ENCODE assay signal across 17 cellular contexts in genomic region chr11:117929568-117930207, GRCh38. TPM values are rescaled to one million over a fixed set of nuclear protein-coding genes. Genes with fewer than 3 reads are reported as not detected.
A peak's percentile ranks its signal among the peaks of the same experiment; 100 is the strongest.
DNase-seq lines count a peak whose midpoint lies in the region; ATAC-seq and TF ChIP-seq lines count a peak whose summit lies in the region.
"Had no signal": no experiment of that assay in that cellular context is flagged by ENCODE, and none has a peak within 500 bp of the region (broad histone marks: within the 10 kb centered on the region; RNA-seq: fewer than 3 reads in every experiment).

No MANE protein-coding gene starts in this region.

- ATAC-seq in GM19035 (IDR thresholded peaks at IDR 0.05; ENCODE audit: unreplicated experiment) = no peak
- ATAC-seq: Panc1, right cardiac atrium had no signal

- no peak for DNase-seq in T-helper 2 cell treated with Interferon-gamma antibody and Interleukin-4, amounts not matched to agents 5 μg/mL and 100 μg/mL, for 36 hours (ENCODE audit: low spot score)
- DNase-seq in T-helper 2 cell = no peak
- DNase-seq in epithelial cell of esophagus (ENCODE audit: low read depth) = peak; percentile 22
- DNase-seq in progenitor cell of endocrine pancreas (ENCODE audit: low spot score, unreplicated experiment) = no peak
- no peak for DNase-seq in substantia nigra (lab: John Stamatoyannopoulos, UW)
- no peak for DNase-seq in GM20000 (ENCODE audit: low spot score)
- DNase-seq: 8988T, amniotic stem cell, IMR-90, NCI-H1105 treated with DMSO at 0.1 percent for 48 hours, right cardiac atrium had no signal

- H3K4me3 ChIP-seq in HUES6 (ENCODE audit: low read depth, low read length) = peak overlapping the region; percentile 27; the same call in 1 of the 2 replicates
- H3K4me3 ChIP-seq in epithelial cell of esophagus (ENCODE audit: low read length) = peak overlapping the region; percentile 54

- no peaks in the 10 kb centered on the region for H3K9me3 Mint-ChIP-seq in T-helper 2 cell treated with Interferon-gamma antibody and Interleukin-4, amounts not matched to agents 5 μg/mL and 100 μg/mL, for 36 hours
- H3K9me3 Mint-ChIP-seq in progenitor cell of endocrine pancreas (ENCODE audit: low read depth) = no peaks in the 10 kb centered on the region

- peak overlapping the region; percentile 12 for H3K4me3 Mint-ChIP-seq in T-helper 2 cell treated with Interferon-gamma antibody and Interleukin-4, amounts not matched to agents 5 μg/mL and 100 μg/mL, for 36 hours
- H3K4me3 Mint-ChIP-seq in progenitor cell of endocrine pancreas (ENCODE audit: low read depth) = peak overlapping the region; percentile 62

- no peaks in the 10 kb centered on the region for H3K27me3 Mint-ChIP-seq in T-helper 2 cell treated with Interferon-gamma antibody and Interleukin-4, amounts not matched to agents 5 μg/mL and 100 μg/mL, for 36 hours (ENCODE audit: low read depth)
- H3K27me3 Mint-ChIP-seq in progenitor cell of endocrine pancreas = no peaks in the 10 kb centered on the region

- peaks cover 11% of the 10 kb centered on the region; the same call in 1 of the 2 replicates for H3K27me3 ChIP-seq in HUES6 (ENCODE audit: control insufficient read depth, insufficient read depth, low read length)

- H3K9me3 ChIP-seq in HUES6 (ENCODE audit: control insufficient read depth, insufficient read depth, low read depth, low read length) = no peaks in the 10 kb centered on the region

- H3K4me1 Mint-ChIP-seq in T-helper 2 cell treated with Interferon-gamma antibody and Interleukin-4, amounts not matched to agents 5 μg/mL and 100 μg/mL, for 36 hours (ENCODE audit: low read depth) = peaks cover 44% of the 10 kb centered on the region
- peaks cover 29% of the 10 kb centered on the region for H3K4me1 Mint-ChIP-seq in progenitor cell of endocrine pancreas (ENCODE audit: low read depth)

- TF ChIP-seq CTCF in epithelial cell of esophagus (IDR thresholded peaks at IDR 0.05; ENCODE audit: insufficient read depth, low read depth, low read length, missing control alignments) (no peak), progenitor cell of endocrine pancreas (IDR thresholded peaks at IDR 0.05; ENCODE audit: unreplicated experiment) (no peak), GM20000 (IDR thresholded peaks at IDR 0.05; ENCODE audit: extremely low read depth, missing control alignments) (no peak)

- H3K9ac ChIP-seq in HUES6 (ENCODE audit: low read length) = no peak overlapping the region

- H3K36me3 ChIP-seq in HUES6 (ENCODE audit: control insufficient read depth, insufficient read depth, low read length) = no peaks in the 10 kb centered on the region

- H3K36me3 Mint-ChIP-seq in T-helper 2 cell treated with Interferon-gamma antibody and Interleukin-4, amounts not matched to agents 5 μg/mL and 100 μg/mL, for 36 hours (ENCODE audit: low read depth) = no peaks in the 10 kb centered on the region
- H3K36me3 Mint-ChIP-seq in progenitor cell of endocrine pancreas (ENCODE audit: insufficient read depth) = no peaks in the 10 kb centered on the region

- H3K4me1 ChIP-seq in HUES6 (ENCODE audit: control insufficient read depth, insufficient read depth, low read length) = peaks cover 34% of the 10 kb centered on the region

- H3K27ac Mint-ChIP-seq in T-helper 2 cell treated with Interferon-gamma antibody and Interleukin-4, amounts not matched to agents 5 μg/mL and 100 μg/mL, for 36 hours = peak overlapping the region; percentile 92
- H3K27ac Mint-ChIP-seq in progenitor cell of endocrine pancreas = peak overlapping the region; percentile 97

- H3K27ac ChIP-seq in HUES6 (ENCODE audit: low read depth, low read length) (no peak overlapping the region), substantia nigra (ENCODE audit: low read depth, low read length, poor library complexity, severe bottlenecking) (no peak overlapping the region)

RNA-seq across cellular contexts. Expression of gene TMPRSS13, which starts 0.5 kb away (rescaled TPM):
- total RNA-seq in progenitor cell of endocrine pancreas = 5.7 and 6.1 TPM in 2 replicates
- total RNA-seq: fibroblast of villous mesenchyme, IMR-90, NCI-H460 had no signal

RNA-seq across cellular contexts. Expression of gene FXYD6, which starts 53.2 kb away (rescaled TPM):
- total RNA-seq in progenitor cell of endocrine pancreas = 26.1 and 28.5 TPM in 2 replicates
- total RNA-seq: fibroblast of villous mesenchyme; IMR-90; NCI-H460; T-helper 2 cell treated with Interferon-gamma antibody and Interleukin-4, amounts not matched to agents 100 ng/mL and 5 ng/mL, for 36 hours had no signal

RNA-seq across cellular contexts. Expression of gene IL10RA, which starts 56.5 kb away (rescaled TPM):
- 0.62 and 0.72 TPM in 2 replicates for total RNA-seq in progenitor cell of endocrine pancreas
- total RNA-seq: fibroblast of villous mesenchyme, IMR-90 had no signal
